21 cellular contexts compared by ENCODE assay signal in genomic region chr20:32352101-32352720, GRCh38. TPM values are rescaled to one million over a fixed set of nuclear protein-coding genes. Genes with fewer than 3 reads are reported as not detected.
DNase-seq lines count a peak whose midpoint lies in the region; ATAC-seq, FAIRE-seq and TF ChIP-seq lines count a peak whose summit lies in the region.
"Had no signal": no experiment of that assay in that cellular context is flagged by ENCODE, and none has a peak within 500 bp of the region (broad histone marks: within the 10 kb centered on the region; RNA-seq: fewer than 3 reads in every experiment).

No MANE protein-coding gene starts in this region.

- H2AFZ ChIP-seq in H1 (ENCODE audit: low read length): no peak overlapping the region

- no peak for TF ChIP-seq POLR2A in H1 (IDR thresholded peaks at IDR 0.05; ENCODE audit: control extremely low read depth in 1 of 2, low read depth in 2 of 2, low read length in 2 of 2)

- no peaks in the 10 kb centered on the region for H3K27me3 Mint-ChIP-seq in activated naive CD8-positive, alpha-beta T cell treated with anti-CD3 and anti-CD28 coated beads, Interleukin-2, amount 10 ng/mL, durations not matched to agents 7 days and 5 days
- H3K27me3 Mint-ChIP-seq in activated naive CD8-positive, alpha-beta T cell treated with anti-CD3 and anti-CD28 coated beads, Interleukin-2, amount 50 U/mL, for 24 hours: no peaks in the 10 kb centered on the region
- H3K27me3 Mint-ChIP-seq: CD4-positive, CD25-positive, alpha-beta regulatory T cell had no signal

- BruUV-seq in Panc1 (replicated peaks; lab: Mats Ljungman, UMichigan): no TSS peak

- H3K4me3 ChIP-seq in Panc1 (ENCODE audit: low read depth in 2 of 2, low read length in 2 of 2) (no peak overlapping the region), H1 (ENCODE audit: extremely low read depth in 1 of 4, insufficient read depth in 2 of 4, low read depth in 3 of 4, low read length in 4 of 4) (no peak overlapping the region)

- no peak overlapping the region for H2AK5ac ChIP-seq in H1 (ENCODE audit: low read depth, low read length)

- no peak overlapping the region for H2BK120ac ChIP-seq in H1 (replicated peaks; ENCODE audit: low read depth, low read length)

- intact Hi-C loops in Panc1 (cut with micrococcal nuclease; ENCODE audit: unreplicated experiment): no loop called here

- no peak overlapping the region for H3K23ac ChIP-seq in H1 (ENCODE audit: insufficient read length)

- no peak overlapping the region for H3K9ac ChIP-seq in H1 (replicated peaks in 1 of 4; ENCODE audit: extremely low read depth in 1 of 4, low read depth in 3 of 4, low read length in 3 of 4)

- POLR2A ChIA-PET in activated naive CD8-positive, alpha-beta T cell treated with anti-CD3 and anti-CD28 coated beads, Interleukin-2, amount 10 ng/mL, durations not matched to agents 7 days and 5 days (lab: Charles Lee): interaction anchor here (0.7 kb wide), 2 partner anchors 11 to 174 kb away, joined by 3 to 4 read pairs; no protein-coding TSS in a partner anchor
- POLR2A ChIA-PET in Panc1 (lab: Charles Lee): interaction anchor here (0.6 to 0.9 kb wide), 2 partner anchors 74 to 127 kb away, joined by 3 read pairs; no protein-coding TSS in a partner anchor
- POLR2A ChIA-PET in H1 (lab: Charles Lee; ENCODE audit: partially characterized antibody): interaction anchor here (0.8 kb wide), 1 partner anchor 161 kb away, joined by 3 read pairs; no protein-coding TSS in a partner anchor

- no peak for FAIRE-seq in H1 (lab: Jason Lieb, UNC)
- FAIRE-seq: HTR-8/SVneo had no signal

- DNase-seq in activated naive CD8-positive, alpha-beta T cell treated with anti-CD3 and anti-CD28 coated beads, Interleukin-2, amount 10 ng/mL, durations not matched to agents 7 days and 5 days: no peak
- no peak for DNase-seq in activated naive CD8-positive, alpha-beta T cell treated with anti-CD3 and anti-CD28 coated beads, Interleukin-2, amount 50 U/mL, for 24 hours
- no peak for DNase-seq in Panc1 (ENCODE audit: low read depth, low spot score)
- no peak for DNase-seq in H1 (ENCODE audit: low read depth in 1 of 2, low spot score in 2 of 2)
- no peak for DNase-seq in RPMI8226
- no peak for DNase-seq in NCI-H146 (lab: John Stamatoyannopoulos, UW)
- DNase-seq: ACHN; AML-193; Calu3; CD4-positive, CD25-positive, alpha-beta regulatory T cell; H9; KG1; NCI-H1092 treated with DMSO at 0.1 percent for 48 hours; NCI-H1694 treated with DMSO at 0.1 percent for 48 hours; NCI-H2107; NCI-H2227 treated with DMSO at 0.1 percent for 48 hours; NCI-H524 treated with DMSO at 0.1 percent for 48 hours; SIG-M5 had no signal

- H3K9me3 ChIP-seq in Panc1 (ENCODE audit: control insufficient read depth, insufficient read depth, low read depth, low read length) (no peaks in the 10 kb centered on the region), H1 (ENCODE audit: insufficient read depth in 2 of 2, low read depth in 1 of 2, low read length in 1 of 2) (no peaks in the 10 kb centered on the region)

- H3K79me1 ChIP-seq in H1 (ENCODE audit: low read depth, low read length): no peaks in the 10 kb centered on the region

- no peak overlapping the region for H2BK15ac ChIP-seq in H1 (ENCODE audit: low read length)

- H2BK5ac ChIP-seq in H1 (ENCODE audit: low read depth, low read length): no peak overlapping the region

- H3K36me3 ChIP-seq in Panc1 (ENCODE audit: control insufficient read depth, insufficient read depth, low read length) (no peaks in the 10 kb centered on the region), H1 (ENCODE audit: control insufficient read depth in 2 of 4, insufficient read depth in 4 of 4, low read length in 3 of 4) (no peaks in the 10 kb centered on the region)

- H3K27me3 ChIP-seq in Panc1 (ENCODE audit: control insufficient read depth, insufficient read depth, low read length) (no peaks in the 10 kb centered on the region), H1 (replicated peaks in 1 of 4; ENCODE audit: control insufficient read depth in 3 of 4, extremely low read depth in 1 of 4, insufficient read depth in 3 of 4, low read length in 3 of 4) (peaks cover 0 to 3% (median 0%) of the 10 kb centered on the region in 4 experiments; a peak in 2 of 7 replicates)

- H3K27ac Mint-ChIP-seq in activated naive CD8-positive, alpha-beta T cell treated with anti-CD3 and anti-CD28 coated beads, Interleukin-2, amount 10 ng/mL, durations not matched to agents 7 days and 5 days: no peak overlapping the region
- no peak overlapping the region for H3K27ac Mint-ChIP-seq in activated naive CD8-positive, alpha-beta T cell treated with anti-CD3 and anti-CD28 coated beads, Interleukin-2, amount 50 U/mL, for 24 hours
- H3K27ac Mint-ChIP-seq: CD4-positive, CD25-positive, alpha-beta regulatory T cell; H9 had no signal

- CTCF ChIA-PET in Panc1 (lab: Charles Lee) (no interaction called here), H1 (lab: Charles Lee; ENCODE audit: partially characterized antibody) (interaction anchor here (2.1 kb wide), 1 partner anchor 13 kb away, joined by 14 read pairs; no protein-coding TSS in a partner anchor)

- no peaks in the 10 kb centered on the region for H3K23me2 ChIP-seq in H1 (ENCODE audit: low read depth, low read length)

- no peak overlapping the region for H3K4me2 ChIP-seq in H1 (ENCODE audit: insufficient read depth in 1 of 2, low read depth in 2 of 2, low read length in 2 of 2)

- no peaks in the 10 kb centered on the region for H3K79me2 ChIP-seq in H1 (ENCODE audit: control insufficient read depth in 1 of 2, insufficient read depth in 2 of 2, low read length in 2 of 2)

- H3K9me3 Mint-ChIP-seq in activated naive CD8-positive, alpha-beta T cell treated with anti-CD3 and anti-CD28 coated beads, Interleukin-2, amount 10 ng/mL, durations not matched to agents 7 days and 5 days: no peaks in the 10 kb centered on the region
- H3K9me3 Mint-ChIP-seq in activated naive CD8-positive, alpha-beta T cell treated with anti-CD3 and anti-CD28 coated beads, Interleukin-2, amount 50 U/mL, for 24 hours: no peaks in the 10 kb centered on the region
- H3K9me3 Mint-ChIP-seq: CD4-positive, CD25-positive, alpha-beta regulatory T cell; H9 had no signal

- no peak overlapping the region for H4K91ac ChIP-seq in H1 (replicated peaks; ENCODE audit: insufficient read length, low read length)

- no peak overlapping the region for H3K56ac ChIP-seq in H1 (replicated peaks; ENCODE audit: insufficient read length, low read depth, low read length)

- TF ChIP-seq EP300 in H1 (IDR thresholded peaks at IDR 0.05; ENCODE audit: borderline replicate concordance in 1 of 2, low read depth in 2 of 2, low read length in 2 of 2): no peak

- 83% methylated on average over 3 of the region's 3 CpGs; no CpG with 5 or more reads in 1 of the 2 experiments for WGBS in H1 (ENCODE audit: extremely low coverage in 1 of 2, insufficient coverage in 1 of 2, insufficient read length in 1 of 2, insufficient replicate concordance in 2 of 2, low coverage in 1 of 2, low lambda C conversion rate in 2 of 2, missing lambda C conversion rate in 1 of 2), 2 experiments

- H3K4me1 Mint-ChIP-seq in activated naive CD8-positive, alpha-beta T cell treated with anti-CD3 and anti-CD28 coated beads, Interleukin-2, amount 10 ng/mL, durations not matched to agents 7 days and 5 days: peaks cover 12% of the 10 kb centered on the region
- peaks cover 30% of the 10 kb centered on the region for H3K4me1 Mint-ChIP-seq in activated naive CD8-positive, alpha-beta T cell treated with anti-CD3 and anti-CD28 coated beads, Interleukin-2, amount 50 U/mL, for 24 hours

- in situ Hi-C loops in Panc1 (cut with HindIII; ENCODE audit: low pct_unique_long_range_greater_than_20kb, low sequenced_read_pairs): no loop called here

- no peak overlapping the region for H2BK20ac ChIP-seq in H1 (ENCODE audit: low read length)

- no peak overlapping the region for H4K5ac ChIP-seq in H1 (ENCODE audit: insufficient read length, low read depth, low read length)

- H3K27ac ChIP-seq in Panc1 (ENCODE audit: low read length) (peak overlapping the region; percentile 62), H1 (ENCODE audit: low read depth, low read length) (no peak overlapping the region)
- H3K27ac ChIP-seq: HL-60 had no signal

- H3K4ac ChIP-seq in H1 (replicated peaks; ENCODE audit: insufficient read length, low read depth, low read length): no peak overlapping the region

- TF ChIP-seq RAD21 in H1 (IDR thresholded peaks at IDR 0.05 in 1 of 2, conservative IDR thresholded peaks at IDR 0.05 in 1 of 2; ENCODE audit: low read depth in 2 of 2, low read length in 2 of 2): no peak

- peak; percentile 58 for ATAC-seq in activated naive CD8-positive, alpha-beta T cell treated with anti-CD3 and anti-CD28 coated beads, Interleukin-2, amount 10 ng/mL, durations not matched to agents 7 days and 5 days (ENCODE audit: low read depth)
- no peak for ATAC-seq in activated naive CD8-positive, alpha-beta T cell treated with anti-CD3 and anti-CD28 coated beads, Interleukin-2, amount 50 U/mL, for 24 hours
- ATAC-seq in Panc1 (no peak), HG02642 (IDR thresholded peaks at IDR 0.05; ENCODE audit: poor library complexity, unreplicated experiment) (no peak)

- peaks cover 32% of the 10 kb centered on the region for H3K4me1 ChIP-seq in Panc1 (ENCODE audit: control insufficient read depth, insufficient read depth, low read length)
- no peaks in the 10 kb centered on the region; a peak in 1 of 7 replicates for H3K4me1 ChIP-seq in H1 (replicated peaks in 1 of 4; ENCODE audit: control insufficient read depth in 3 of 4, insufficient read depth in 4 of 4, low read length in 3 of 4)

- H2BK12ac ChIP-seq in H1 (ENCODE audit: low read depth, low read length): no peak overlapping the region

- H3K14ac ChIP-seq in H1 (ENCODE audit: insufficient read length): no peak overlapping the region

- no peak overlapping the region for H3K4me3 Mint-ChIP-seq in activated naive CD8-positive, alpha-beta T cell treated with anti-CD3 and anti-CD28 coated beads, Interleukin-2, amount 10 ng/mL, durations not matched to agents 7 days and 5 days
- H3K4me3 Mint-ChIP-seq in activated naive CD8-positive, alpha-beta T cell treated with anti-CD3 and anti-CD28 coated beads, Interleukin-2, amount 50 U/mL, for 24 hours: no peak overlapping the region
- H3K4me3 Mint-ChIP-seq: CD4-positive, CD25-positive, alpha-beta regulatory T cell had no signal

- H3K18ac ChIP-seq in H1 (ENCODE audit: extremely low read depth, low read length): no peak overlapping the region

- no peak for TF ChIP-seq CTCF in Panc1 (IDR thresholded peaks at IDR 0.05)
- no peak for TF ChIP-seq CTCF in H1 (IDR thresholded peaks at IDR 0.05; ENCODE audit: control extremely low read depth in 1 of 3, insufficient read depth in 1 of 3, low read depth in 1 of 3, low read length in 3 of 3)

- H4K20me1 ChIP-seq in H1 (replicated peaks in 1 of 2; ENCODE audit: control insufficient read depth in 1 of 2, insufficient read depth in 2 of 2, low read length in 2 of 2): no peaks in the 10 kb centered on the region

- H4K8ac ChIP-seq in H1 (ENCODE audit: extremely low read depth, insufficient read depth, low read length): no peak overlapping the region

- peaks cover 9% of the 10 kb centered on the region for H3K36me3 Mint-ChIP-seq in activated naive CD8-positive, alpha-beta T cell treated with anti-CD3 and anti-CD28 coated beads, Interleukin-2, amount 10 ng/mL, durations not matched to agents 7 days and 5 days
- peaks cover 15% of the 10 kb centered on the region for H3K36me3 Mint-ChIP-seq in activated naive CD8-positive, alpha-beta T cell treated with anti-CD3 and anti-CD28 coated beads, Interleukin-2, amount 50 U/mL, for 24 hours (ENCODE audit: low read depth)

RNA-seq across cellular contexts. Expression of gene ASXL1, which starts 5.9 kb away (rescaled TPM):
- 100 to 1,000 TPM; 102 to 107 TPM for total RNA-seq in activated naive CD8-positive, alpha-beta T cell treated with anti-CD3 and anti-CD28 coated beads, Interleukin-2, amount 10 ng/mL, durations not matched to agents 7 days and 5 days
- total RNA-seq in Panc1 (2021; ENCODE audit: unreplicated experiment): 205 TPM
- polyA plus RNA-seq in Panc1 (2012; ENCODE audit: insufficient read length): 79.0 TPM
- total RNA-seq in H1 (2021; fragmentation: NEBNext Ultra II Directional; extraction: Animal tissue kit (Norgen Biotek cat#: 25700)): 25.6 and 26.5 TPM in 2 replicates
- polyA plus RNA-seq in H1 (2011; rRNA removed): 9.9 and 10.6 TPM in 2 replicates
- 10.9 TPM for polyA plus RNA-seq in H1 (2011; cell fraction: cytosol; rRNA removed)
- 31.2 TPM for polyA plus RNA-seq in H1 (2011; cell fraction: nucleus; rRNA removed)
- polyA plus RNA-seq in H1 (2012, experiment 1 of 2): 15.4 to 23.8 TPM (median 16.5 TPM) in 4 replicates
- 4.6 TPM for polyA plus RNA-seq in H1 (2012, experiment 2 of 2)
- polyA plus RNA-seq in H1 (2013, experiment 1 of 2): 10.2 TPM
- polyA plus RNA-seq in H1 (2013, experiment 2 of 2): 11.2 TPM
- 22.4 and 24.3 TPM in 2 replicates for polyA minus RNA-seq in H1 (2011; rRNA and poly(A)+ RNA removed)
- polyA minus RNA-seq in H1 (2011; cell fraction: cytosol; rRNA and poly(A)+ RNA removed): 13.4 TPM
- polyA minus RNA-seq in H1 (2011; cell fraction: nucleus; rRNA and poly(A)+ RNA removed): 25.9 TPM
